5 cellular contexts compared by ENCODE assay signal in the genomic region with DNA sequence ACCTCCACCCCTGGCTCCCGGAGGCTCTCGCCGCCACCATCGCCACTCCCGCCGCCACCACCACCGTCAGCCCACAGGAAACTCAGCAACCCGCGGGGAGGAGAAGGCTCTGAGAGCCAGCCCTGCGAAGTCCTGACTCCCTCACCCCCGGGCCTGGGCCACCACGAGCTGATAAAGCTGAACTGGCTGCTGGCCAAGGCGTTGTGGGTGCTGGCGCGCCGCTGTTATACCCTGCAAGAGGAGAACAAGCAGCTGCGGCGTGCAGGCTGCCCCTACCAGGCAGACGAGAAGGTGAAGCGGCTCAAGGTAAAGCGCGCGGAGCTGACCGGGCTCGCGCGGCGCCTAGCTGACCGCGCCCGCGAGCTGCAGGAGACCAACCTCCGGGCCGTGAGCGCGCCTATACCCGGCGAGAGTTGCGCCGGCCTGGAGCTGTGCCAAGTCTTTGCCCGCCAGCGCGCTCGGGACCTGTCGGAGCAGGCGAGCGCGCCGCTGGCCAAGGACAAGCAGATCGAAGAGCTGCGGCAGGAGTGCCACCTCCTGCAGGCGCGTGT. TPM values are rescaled to one million over a fixed set of nuclear protein-coding genes. Genes with fewer than 3 reads are reported as not detected.
"Had no signal": no experiment of that assay in that cellular context is flagged by ENCODE, and none has a peak within 500 bp of the region (broad histone marks: within the 10 kb centered on the region; RNA-seq: fewer than 3 reads in every experiment).

No MANE protein-coding gene starts in this region.

RNA-seq across cellular contexts. Expression of gene RIMBP3B, which starts 1.3 kb away (rescaled TPM):
- total RNA-seq: endothelial cell of umbilical vein, prostate gland, stomach, thoracic aorta had no signal
- polyA plus RNA-seq: endothelial cell of umbilical vein, SK-N-SH had no signal
